Comparison of ENCODE assay signal across 34 cellular contexts in genomic region chr14:32212833-32213232, GRCh38. TPM values are rescaled to one million over a fixed set of nuclear protein-coding genes. Genes with fewer than 3 reads are reported as not detected.
"Had no signal": no experiment of that assay in that cellular context is flagged by ENCODE, and none has a peak within 500 bp of the region (broad histone marks: within the 10 kb centered on the region; RNA-seq: fewer than 3 reads in every experiment).

No MANE protein-coding gene starts in this region.

- H3K27me3 ChIP-seq: colonic mucosa, esophagus squamous epithelium, gastrocnemius medialis, heart right ventricle, left lung had no signal

- H3K27ac ChIP-seq: colonic mucosa, epithelial cell of prostate, esophagus squamous epithelium, gastrocnemius medialis, heart right ventricle, left lung, lower lobe of right lung had no signal

- FAIRE-seq: endometrium, islet of Langerhans, keratinocyte had no signal

- H3K36me3 ChIP-seq: colonic mucosa, esophagus squamous epithelium, gastrocnemius medialis, heart right ventricle, left lung, lower lobe of right lung had no signal

- H3K4me1 ChIP-seq: colonic mucosa, esophagus squamous epithelium, gastrocnemius medialis, left lung, lower lobe of right lung had no signal

- H3K9me3 ChIP-seq: colonic mucosa, esophagus squamous epithelium, gastrocnemius medialis, left lung, lower lobe of right lung, mucosa of descending colon had no signal

- ATAC-seq: effector memory CD8-positive, alpha-beta T cell; esophagus mucosa; gastrocnemius medialis; left cardiac atrium; left lung; left ventricle myocardium superior; lower lobe of right lung; mucosa of descending colon had no signal

- DNase-seq: colonic mucosa; cortex of kidney; effector CD8-positive, alpha-beta T cell; effector memory CD8-positive, alpha-beta T cell; endodermal cell; erythroblast; esophagus squamous epithelium; foreskin fibroblast; foreskin melanocyte; gastrocnemius medialis; glutamatergic neuron; head of caudate nucleus; heart right ventricle; hippocampal formation; left cardiac atrium; left lung; left ventricle myocardium superior; lower lobe of right lung; mesenchymal stem cell; mucosa of descending colon; naive B cell had no signal

- H3K4me3 ChIP-seq: colonic mucosa, esophagus squamous epithelium, gastrocnemius medialis, heart right ventricle, left lung, lower lobe of right lung, mucosa of descending colon had no signal

RNA-seq across cellular contexts. Expression of gene RNU6-8, which starts 9.8 kb away (rescaled TPM):
- total RNA-seq: colonic mucosa, dermis microvascular lymphatic vessel endothelial cell, endodermal cell, esophagus mucosa, esophagus squamous epithelium, gastrocnemius medialis, glomerular endothelial cell, heart right ventricle, kidney epithelial cell, left cardiac atrium, left lung, left ventricle myocardium superior, lower leg skin, lower lobe of right lung, lung microvascular endothelial cell, mesenteric fat pad, mesothelial cell of epicardium, mucosa of descending colon, myocyte had no signal
- polyA plus RNA-seq: heart right ventricle, keratinocyte had no signal

RNA-seq across cellular contexts. Expression of gene RNU6-7, which starts 11.0 kb away (rescaled TPM):
- total RNA-seq: colonic mucosa, dermis microvascular lymphatic vessel endothelial cell, endodermal cell, esophagus mucosa, esophagus squamous epithelium, gastrocnemius medialis, glomerular endothelial cell, heart right ventricle, kidney epithelial cell, left cardiac atrium, left lung, left ventricle myocardium superior, lower leg skin, lower lobe of right lung, lung microvascular endothelial cell, mesenteric fat pad, mesothelial cell of epicardium, mucosa of descending colon, myocyte had no signal
- polyA plus RNA-seq: heart right ventricle, keratinocyte had no signal
